ENCODE assay signal across 1 cellular context in the genomic region with DNA sequence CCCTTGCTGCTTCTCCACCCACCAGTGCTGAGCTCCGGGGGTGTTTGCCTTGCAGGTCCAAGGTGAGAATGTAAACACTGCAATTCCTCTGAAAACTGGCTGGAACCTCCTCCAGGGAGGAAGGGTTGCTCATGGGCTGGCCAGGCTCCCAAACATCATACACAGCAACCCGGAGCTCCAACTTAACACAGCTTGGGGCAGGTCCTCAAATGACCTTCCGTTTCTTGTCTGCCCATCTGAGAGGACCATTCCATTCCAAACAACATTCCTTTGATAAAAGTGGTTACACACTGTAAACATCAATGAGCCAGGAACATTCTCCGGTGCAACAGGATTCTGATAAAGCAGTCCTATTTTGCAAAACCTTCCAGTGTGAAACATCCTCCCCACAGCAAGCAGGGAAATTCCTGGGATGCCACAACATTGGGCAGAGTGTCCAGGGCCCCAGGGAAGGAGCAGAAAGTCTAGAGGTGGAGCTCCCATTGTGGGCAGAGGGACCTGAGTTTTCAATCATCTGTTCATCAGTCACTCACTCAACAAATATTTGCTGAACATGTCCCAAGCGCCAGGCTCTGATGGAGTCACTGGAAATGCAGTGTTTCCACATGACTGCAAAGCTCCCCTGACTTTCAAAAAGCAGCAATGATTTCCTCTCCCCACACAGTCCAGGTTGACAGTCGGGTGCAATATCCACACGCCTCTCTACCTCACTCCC.
TF ChIP-seq lines count a peak whose summit lies in the region.

No MANE protein-coding gene starts in this region.

TF ChIP-seq in HepG2, 621 proteins besides CTCF, POLR2A, EP300 and RAD21 (continued from another document and continues in another):
- TF ChIP-seq, protein P1, sequence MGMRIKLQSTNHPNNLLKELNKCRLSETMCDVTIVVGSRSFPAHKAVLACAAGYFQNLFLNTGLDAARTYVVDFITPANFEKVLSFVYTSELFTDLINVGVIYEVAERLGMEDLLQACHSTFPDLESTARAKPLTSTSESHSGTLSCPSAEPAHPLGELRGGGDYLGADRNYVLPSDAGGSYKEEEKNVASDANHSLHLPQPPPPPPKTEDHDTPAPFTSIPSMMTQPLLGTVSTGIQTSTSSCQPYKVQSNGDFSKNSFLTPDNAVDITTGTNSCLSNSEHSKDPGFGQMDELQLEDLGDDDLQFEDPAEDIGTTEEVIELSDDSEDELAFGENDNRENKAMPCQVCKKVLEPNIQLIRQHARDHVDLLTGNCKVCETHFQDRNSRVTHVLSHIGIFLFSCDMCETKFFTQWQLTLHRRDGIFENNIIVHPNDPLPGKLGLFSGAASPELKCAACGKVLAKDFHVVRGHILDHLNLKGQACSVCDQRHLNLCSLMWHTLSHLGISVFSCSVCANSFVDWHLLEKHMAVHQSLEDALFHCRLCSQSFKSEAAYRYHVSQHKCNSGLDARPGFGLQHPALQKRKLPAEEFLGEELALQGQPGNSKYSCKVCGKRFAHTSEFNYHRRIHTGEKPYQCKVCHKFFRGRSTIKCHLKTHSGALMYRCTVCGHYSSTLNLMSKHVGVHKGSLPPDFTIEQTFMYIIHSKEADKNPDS (CRISPR knock-in tag; IDR thresholded peaks at IDR 0.05): no peak
- TF ChIP-seq ZNF460 (CRISPR knock-in tag; IDR thresholded peaks at IDR 0.05; ENCODE audit: borderline replicate concordance) (no peak; the same call in 1 of the 2 replicates), ZGPAT (CRISPR knock-in tag; IDR thresholded peaks at IDR 0.05) (peak; percentile 70), ZNF563 (CRISPR knock-in tag; IDR thresholded peaks at IDR 0.05) (no peak), ZNF256 (CRISPR knock-in tag; conservative IDR thresholded peaks at IDR 0.05) (no peak), ZNF710 (CRISPR knock-in tag; IDR thresholded peaks at IDR 0.05; ENCODE audit: borderline replicate concordance) (peak; percentile 100), ETV5 (CRISPR knock-in tag; IDR thresholded peaks at IDR 0.05; ENCODE audit: borderline replicate concordance) (peak; percentile 77), MTA3 (CRISPR knock-in tag; IDR thresholded peaks at IDR 0.05) (no peak), ZKSCAN5 (CRISPR knock-in tag; IDR thresholded peaks at IDR 0.05) (no peak), SP2 (CRISPR knock-in tag; IDR thresholded peaks at IDR 0.05) (no peak), HNRNPUL1 (IDR thresholded peaks at IDR 0.05; ENCODE audit: low read depth, low read length) (no peak), ZZZ3 (CRISPR knock-in tag; IDR thresholded peaks at IDR 0.05; ENCODE audit: borderline replicate concordance) (no peak), PHB2 (IDR thresholded peaks at IDR 0.05; ENCODE audit: partially characterized antibody) (no peak), ZFX (CRISPR knock-in tag; IDR thresholded peaks at IDR 0.05; ENCODE audit: low read depth) (peak; percentile 29; the same call in 1 of the 2 replicates), SATB2 (CRISPR knock-in tag; IDR thresholded peaks at IDR 0.05) (no peak), MEF2D (CRISPR knock-in tag; IDR thresholded peaks at IDR 0.05) (peak; percentile 73), FLYWCH1 (CRISPR knock-in tag; IDR thresholded peaks at IDR 0.05) (no peak), ZNF784 (CRISPR knock-in tag; IDR thresholded peaks at IDR 0.05; ENCODE audit: borderline replicate concordance) (no peak; the same call in 1 of the 2 replicates), CHD4 (IDR thresholded peaks at IDR 0.05; ENCODE audit: borderline replicate concordance, low read length) (no peak), BCL6 (CRISPR knock-in tag; IDR thresholded peaks at IDR 0.05) (peak; percentile 88), KLF6 (CRISPR knock-in tag; IDR thresholded peaks at IDR 0.05) (no peak), NRL (CRISPR knock-in tag; IDR thresholded peaks at IDR 0.05; ENCODE audit: borderline replicate concordance) (no peak), ZNF354B (CRISPR knock-in tag; IDR thresholded peaks at IDR 0.05) (no peak), ZNF512 (CRISPR knock-in tag; IDR thresholded peaks at IDR 0.05) (no peak), ZNF431 (CRISPR knock-in tag; IDR thresholded peaks at IDR 0.05; ENCODE audit: borderline replicate concordance, low read depth) (0 out of 2 replicates have a peak, but pooled peaks have one; percentile 56), SAFB2 (CRISPR knock-in tag; IDR thresholded peaks at IDR 0.05; ENCODE audit: borderline replicate concordance, low read depth) (no peak), TGIF2 (CRISPR knock-in tag; IDR thresholded peaks at IDR 0.05) (peak; percentile 39; the same call in 1 of the 2 replicates), ZNF777 (CRISPR knock-in tag; IDR thresholded peaks at IDR 0.05) (no peak), GABPB1 (CRISPR knock-in tag; IDR thresholded peaks at IDR 0.05) (no peak; the same call in 1 of the 2 replicates), HMG20A (CRISPR knock-in tag; IDR thresholded peaks at IDR 0.05; ENCODE audit: borderline replicate concordance) (peak; percentile 77; the same call in 1 of the 2 replicates), MLLT10 (CRISPR knock-in tag; IDR thresholded peaks at IDR 0.05) (no peak)
- TF ChIP-seq, protein P2, sequence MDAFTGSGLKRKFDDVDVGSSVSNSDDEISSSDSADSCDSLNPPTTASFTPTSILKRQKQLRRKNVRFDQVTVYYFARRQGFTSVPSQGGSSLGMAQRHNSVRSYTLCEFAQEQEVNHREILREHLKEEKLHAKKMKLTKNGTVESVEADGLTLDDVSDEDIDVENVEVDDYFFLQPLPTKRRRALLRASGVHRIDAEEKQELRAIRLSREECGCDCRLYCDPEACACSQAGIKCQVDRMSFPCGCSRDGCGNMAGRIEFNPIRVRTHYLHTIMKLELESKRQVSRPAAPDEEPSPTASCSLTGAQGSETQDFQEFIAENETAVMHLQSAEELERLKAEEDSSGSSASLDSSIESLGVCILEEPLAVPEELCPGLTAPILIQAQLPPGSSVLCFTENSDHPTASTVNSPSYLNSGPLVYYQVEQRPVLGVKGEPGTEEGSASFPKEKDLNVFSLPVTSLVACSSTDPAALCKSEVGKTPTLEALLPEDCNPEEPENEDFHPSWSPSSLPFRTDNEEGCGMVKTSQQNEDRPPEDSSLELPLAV (CRISPR knock-in tag; conservative IDR thresholded peaks at IDR 0.05; ENCODE audit: low read depth): no peak
- TF ChIP-seq, protein P3, sequence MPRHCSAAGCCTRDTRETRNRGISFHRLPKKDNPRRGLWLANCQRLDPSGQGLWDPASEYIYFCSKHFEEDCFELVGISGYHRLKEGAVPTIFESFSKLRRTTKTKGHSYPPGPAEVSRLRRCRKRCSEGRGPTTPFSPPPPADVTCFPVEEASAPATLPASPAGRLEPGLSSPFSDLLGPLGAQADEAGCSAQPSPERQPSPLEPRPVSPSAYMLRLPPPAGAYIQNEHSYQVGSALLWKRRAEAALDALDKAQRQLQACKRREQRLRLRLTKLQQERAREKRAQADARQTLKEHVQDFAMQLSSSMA (CRISPR knock-in tag; IDR thresholded peaks at IDR 0.05): no peak
- TF ChIP-seq, protein P4, sequence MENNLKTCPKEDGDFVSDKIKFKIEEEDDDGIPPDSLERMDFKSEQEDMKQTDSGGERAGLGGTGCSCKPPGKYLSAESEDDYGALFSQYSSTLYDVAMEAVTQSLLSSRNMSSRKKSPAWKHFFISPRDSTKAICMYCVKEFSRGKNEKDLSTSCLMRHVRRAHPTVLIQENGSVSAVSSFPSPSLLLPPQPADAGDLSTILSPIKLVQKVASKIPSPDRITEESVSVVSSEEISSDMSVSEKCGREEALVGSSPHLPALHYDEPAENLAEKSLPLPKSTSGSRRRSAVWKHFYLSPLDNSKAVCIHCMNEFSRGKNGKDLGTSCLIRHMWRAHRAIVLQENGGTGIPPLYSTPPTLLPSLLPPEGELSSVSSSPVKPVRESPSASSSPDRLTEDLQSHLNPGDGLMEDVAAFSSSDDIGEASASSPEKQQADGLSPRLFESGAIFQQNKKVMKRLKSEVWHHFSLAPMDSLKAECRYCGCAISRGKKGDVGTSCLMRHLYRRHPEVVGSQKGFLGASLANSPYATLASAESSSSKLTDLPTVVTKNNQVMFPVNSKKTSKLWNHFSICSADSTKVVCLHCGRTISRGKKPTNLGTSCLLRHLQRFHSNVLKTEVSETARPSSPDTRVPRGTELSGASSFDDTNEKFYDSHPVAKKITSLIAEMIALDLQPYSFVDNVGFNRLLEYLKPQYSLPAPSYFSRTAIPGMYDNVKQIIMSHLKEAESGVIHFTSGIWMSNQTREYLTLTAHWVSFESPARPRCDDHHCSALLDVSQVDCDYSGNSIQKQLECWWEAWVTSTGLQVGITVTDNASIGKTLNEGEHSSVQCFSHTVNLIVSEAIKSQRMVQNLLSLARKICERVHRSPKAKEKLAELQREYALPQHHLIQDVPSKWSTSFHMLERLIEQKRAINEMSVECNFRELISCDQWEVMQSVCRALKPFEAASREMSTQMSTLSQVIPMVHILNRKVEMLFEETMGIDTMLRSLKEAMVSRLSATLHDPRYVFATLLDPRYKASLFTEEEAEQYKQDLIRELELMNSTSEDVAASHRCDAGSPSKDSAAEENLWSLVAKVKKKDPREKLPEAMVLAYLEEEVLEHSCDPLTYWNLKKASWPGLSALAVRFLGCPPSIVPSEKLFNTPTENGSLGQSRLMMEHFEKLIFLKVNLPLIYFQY (CRISPR knock-in tag; IDR thresholded peaks at IDR 0.05; ENCODE audit: borderline replicate concordance): no peak
- TF ChIP-seq, protein P5, sequence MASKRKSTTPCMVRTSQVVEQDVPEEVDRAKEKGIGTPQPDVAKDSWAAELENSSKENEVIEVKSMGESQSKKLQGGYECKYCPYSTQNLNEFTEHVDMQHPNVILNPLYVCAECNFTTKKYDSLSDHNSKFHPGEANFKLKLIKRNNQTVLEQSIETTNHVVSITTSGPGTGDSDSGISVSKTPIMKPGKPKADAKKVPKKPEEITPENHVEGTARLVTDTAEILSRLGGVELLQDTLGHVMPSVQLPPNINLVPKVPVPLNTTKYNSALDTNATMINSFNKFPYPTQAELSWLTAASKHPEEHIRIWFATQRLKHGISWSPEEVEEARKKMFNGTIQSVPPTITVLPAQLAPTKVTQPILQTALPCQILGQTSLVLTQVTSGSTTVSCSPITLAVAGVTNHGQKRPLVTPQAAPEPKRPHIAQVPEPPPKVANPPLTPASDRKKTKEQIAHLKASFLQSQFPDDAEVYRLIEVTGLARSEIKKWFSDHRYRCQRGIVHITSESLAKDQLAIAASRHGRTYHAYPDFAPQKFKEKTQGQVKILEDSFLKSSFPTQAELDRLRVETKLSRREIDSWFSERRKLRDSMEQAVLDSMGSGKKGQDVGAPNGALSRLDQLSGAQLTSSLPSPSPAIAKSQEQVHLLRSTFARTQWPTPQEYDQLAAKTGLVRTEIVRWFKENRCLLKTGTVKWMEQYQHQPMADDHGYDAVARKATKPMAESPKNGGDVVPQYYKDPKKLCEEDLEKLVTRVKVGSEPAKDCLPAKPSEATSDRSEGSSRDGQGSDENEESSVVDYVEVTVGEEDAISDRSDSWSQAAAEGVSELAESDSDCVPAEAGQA (IDR thresholded peaks at IDR 0.05; ENCODE audit: low read depth): no peak
- TF ChIP-seq, protein P5 (CRISPR knock-in tag; IDR thresholded peaks at IDR 0.05; ENCODE audit: borderline replicate concordance): no peak
